In the genomic region with DNA sequence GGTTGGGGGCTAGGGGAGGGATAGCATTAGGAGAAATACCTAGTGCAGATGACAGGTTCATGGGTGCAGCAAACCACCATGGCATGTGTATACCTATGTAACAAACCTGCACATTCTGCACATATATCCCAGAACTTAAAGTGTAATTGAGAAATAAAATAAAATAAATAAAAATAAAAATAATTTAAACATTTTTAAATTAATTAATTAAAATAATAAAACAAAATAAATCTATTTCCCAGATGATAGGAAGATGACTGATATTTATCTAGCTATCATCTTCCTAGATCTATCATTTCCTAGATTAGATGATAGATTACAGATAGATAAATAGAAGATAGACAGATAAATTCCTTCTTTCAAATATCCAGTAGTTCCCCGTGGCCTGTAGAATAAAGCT, we compare ENCODE assay signal across 34 cellular contexts.
"Had no signal": no experiment of that assay in that cellular context is flagged by ENCODE, and none has a peak within 500 bp of the region (broad histone marks: within the 10 kb centered on the region; RNA-seq: fewer than 3 reads in every experiment).

No MANE protein-coding gene starts in this region.

- H3K36me3 ChIP-seq: MG63 had no signal

- H3K4me3 ChIP-seq: MG63 had no signal

- H3K27me3 ChIP-seq: MG63 had no signal

- H3K27ac ChIP-seq: KMS-11 had no signal

- H3K9ac ChIP-seq: KMS-11 had no signal

- DNase-seq: Karpas-422, Kasumi-1, MG63, MM.1S, MV-4-11, NCI-H1048, NCI-H1092, NCI-H1092 treated with DMSO at 0.1 percent for 48 hours, NCI-H1105, NCI-H1105 treated with DMSO at 0.1 percent for 48 hours, NCI-H1417, NCI-H1417 treated with DMSO at 0.1 percent for 48 hours, NCI-H1436, NCI-H1436 treated with DMSO at 0.1 percent for 48 hours, NCI-H146, NCI-H1694, NCI-H1694 treated with DMSO at 0.1 percent for 48 hours, NCI-H187, NCI-H187 treated with DMSO at 0.1 percent for 48 hours, NCI-H1930, NCI-H2029, NCI-H2029 treated with DMSO at 0.1 percent for 48 hours, NCI-H2081, NCI-H2081 treated with DMSO at 0.1 percent for 48 hours, NCI-H2107, NCI-H2171, NCI-H2171 treated with DMSO at 0.1 percent for 48 hours, NCI-H2227 treated with DMSO at 0.1 percent for 48 hours, NCI-H226, NCI-H345, NCI-H446, NCI-H446 treated with DMSO at 0.1 percent for 48 hours, NCI-H510A had no signal

- H3K9me3 ChIP-seq: MG63 had no signal
